In genomic region chr14:35824446-35825165, GRCh38 we compare ENCODE assay signal across 7 cellular contexts. TPM values are rescaled to one million over a fixed set of nuclear protein-coding genes. Genes with fewer than 3 reads are reported as not detected.
A peak's percentile ranks its signal among the peaks of the same experiment; 100 is the strongest.
DNase-seq lines count a peak whose midpoint lies in the region; ATAC-seq and TF ChIP-seq lines count a peak whose summit lies in the region.
"Not testable (repeated sequence)": the region's sequence is repeated elsewhere in the genome, so short reads cannot be mapped to it uniquely, and the experiment has no call there.

No MANE protein-coding gene starts in this region.

- not testable (repeated sequence) for H3K27me3 Mint-ChIP-seq in Caco-2 (ENCODE audit: insufficient read depth, unreplicated experiment); T-cell; activated CD4-positive, alpha-beta memory T cell treated with anti-CD3 and anti-CD28 coated beads for 36 hours; activated T-helper 2 cell treated with anti-CD3 and anti-CD28 coated beads, Interferon-gamma antibody, Interleukin-2, Interleukin-4, amounts not matched to agents 10 μg/mL and 5 μg/mL and 100 μg/mL, durations not matched to agents 14 hours and 24 hours and 36 hours (ENCODE audit: low read depth); central memory CD8-positive, alpha-beta T cell

- not testable (repeated sequence) for H3K36me3 Mint-ChIP-seq in Caco-2 (ENCODE audit: insufficient read depth, unreplicated experiment); T-cell; activated CD4-positive, alpha-beta memory T cell treated with anti-CD3 and anti-CD28 coated beads for 36 hours; activated T-helper 2 cell treated with anti-CD3 and anti-CD28 coated beads, Interferon-gamma antibody, Interleukin-2, Interleukin-4, amounts not matched to agents 10 μg/mL and 5 μg/mL and 100 μg/mL, durations not matched to agents 14 hours and 24 hours and 36 hours (ENCODE audit: low read depth); central memory CD8-positive, alpha-beta T cell (ENCODE audit: insufficient read depth)

- not testable (repeated sequence) for TF ChIP-seq CTCF in Caco-2 (IDR thresholded peaks at IDR 0.05; ENCODE audit: insufficient read depth in 1 of 2, low read depth in 1 of 2, low read length in 1 of 2, severe bottlenecking in 1 of 2, unreplicated experiment in 1 of 2); left ventricle myocardium inferior (IDR thresholded peaks at IDR 0.05; ENCODE audit: borderline replicate concordance)

- H3K9me3 ChIP-seq in Caco-2; left ventricle myocardium inferior (replicated peaks): not testable (repeated sequence)

- not testable (repeated sequence) for H3K4me1 Mint-ChIP-seq in Caco-2 (ENCODE audit: low read depth, unreplicated experiment)
- H3K4me1 Mint-ChIP-seq in T-cell: peaks cover 16 to 28% (median 23%) of the 10 kb centered on the region in 3 donors
- H3K4me1 Mint-ChIP-seq in activated CD4-positive, alpha-beta memory T cell treated with anti-CD3 and anti-CD28 coated beads for 36 hours (ENCODE audit: low read depth): peaks cover 21% of the 10 kb centered on the region
- H3K4me1 Mint-ChIP-seq in activated T-helper 2 cell treated with anti-CD3 and anti-CD28 coated beads, Interferon-gamma antibody, Interleukin-2, Interleukin-4, amounts not matched to agents 10 μg/mL and 5 μg/mL and 100 μg/mL, durations not matched to agents 14 hours and 24 hours and 36 hours (ENCODE audit: low read depth): peaks cover 21% of the 10 kb centered on the region
- H3K4me1 Mint-ChIP-seq in central memory CD8-positive, alpha-beta T cell: peaks cover 11% of the 10 kb centered on the region

- H3K27ac ChIP-seq in left ventricle myocardium inferior (replicated peaks): not testable (repeated sequence)
- H3K27ac ChIP-seq in skin epidermis: peak overlapping the region in 1 of 21 experiments; percentile 38

- not testable (repeated sequence) for ATAC-seq in T-cell (replicated peaks in 1 of 4); central memory CD8-positive, alpha-beta T cell (replicated peaks; ENCODE audit: extremely low read depth, poor library complexity, severe bottlenecking)

- not testable (repeated sequence) for H3K36me3 ChIP-seq in Caco-2 (ENCODE audit: control insufficient read depth, insufficient read depth, low read length); left ventricle myocardium inferior

- not testable (repeated sequence) for H3K27me3 ChIP-seq in Caco-2 (replicated peaks; ENCODE audit: control insufficient read depth, insufficient read depth, low read length); left ventricle myocardium inferior (ENCODE audit: low read depth)

- CTCF ChIA-PET in Caco-2 (lab: Charles Lee); activated CD4-positive, alpha-beta memory T cell treated with anti-CD3 and anti-CD28 coated beads for 36 hours (lab: Charles Lee): not testable (repeated sequence)
- CTCF ChIA-PET in T-cell (lab: Charles Lee): interaction anchor here in 1 of 2 donors (2.5 kb wide), 1 partner anchor 9 kb away, joined by 21 read pairs; no protein-coding TSS in a partner anchor

- H3K4me3 ChIP-seq in Caco-2 (ENCODE audit: low read depth, low read length): not testable (repeated sequence)
- peak overlapping the region; percentile 92 for H3K4me3 ChIP-seq in left ventricle myocardium inferior
- H3K4me3 ChIP-seq in skin epidermis: peak overlapping the region in 5 of 7 experiments; percentile 74 to 86 (median 83)

- intact Hi-C loops in Caco-2 (cut with micrococcal nuclease; ENCODE audit: unreplicated experiment); left ventricle myocardium inferior (cut with micrococcal nuclease): not testable (repeated sequence)
- intact Hi-C loops in activated CD4-positive, alpha-beta memory T cell treated with anti-CD3 and anti-CD28 coated beads for 36 hours (cut with micrococcal nuclease): loop anchor here (5.0 kb wide), 1 partner anchor 537 kb away; no protein-coding TSS in a partner anchor
- intact Hi-C loops in activated T-helper 2 cell treated with anti-CD3 and anti-CD28 coated beads, Interferon-gamma antibody, Interleukin-2, Interleukin-4, amounts not matched to agents 10 μg/mL and 5 μg/mL and 100 μg/mL, durations not matched to agents 14 hours and 24 hours and 36 hours (cut with micrococcal nuclease): loop anchor here (5.0 to 10.0 kb wide), 4 partner anchors 108 to 950 kb away; partner anchors contain the start of genes BAZ1A, FAM177A1 and MBIP

- BruUV-seq in Caco-2 (replicated peaks; lab: Mats Ljungman, UMichigan): not testable (repeated sequence)

- not testable (repeated sequence) for H3K9me3 Mint-ChIP-seq in Caco-2 (ENCODE audit: unreplicated experiment); T-cell; activated CD4-positive, alpha-beta memory T cell treated with anti-CD3 and anti-CD28 coated beads for 36 hours; activated T-helper 2 cell treated with anti-CD3 and anti-CD28 coated beads, Interferon-gamma antibody, Interleukin-2, Interleukin-4, amounts not matched to agents 10 μg/mL and 5 μg/mL and 100 μg/mL, durations not matched to agents 14 hours and 24 hours and 36 hours; central memory CD8-positive, alpha-beta T cell

- H3K27ac Mint-ChIP-seq in Caco-2 (ENCODE audit: unreplicated experiment); T-cell; activated CD4-positive, alpha-beta memory T cell treated with anti-CD3 and anti-CD28 coated beads for 36 hours; activated T-helper 2 cell treated with anti-CD3 and anti-CD28 coated beads, Interferon-gamma antibody, Interleukin-2, Interleukin-4, amounts not matched to agents 10 μg/mL and 5 μg/mL and 100 μg/mL, durations not matched to agents 14 hours and 24 hours and 36 hours; central memory CD8-positive, alpha-beta T cell (ENCODE audit: low read depth): not testable (repeated sequence)

- not testable (repeated sequence) for H3K4me1 ChIP-seq in Caco-2
- H3K4me1 ChIP-seq in left ventricle myocardium inferior: peaks cover 17% of the 10 kb centered on the region

- not testable (repeated sequence) for DNase-seq in Caco-2; T-cell; activated CD4-positive, alpha-beta memory T cell treated with anti-CD3 and anti-CD28 coated beads for 36 hours; activated T-helper 2 cell treated with anti-CD3 and anti-CD28 coated beads, Interferon-gamma antibody, Interleukin-2, Interleukin-4, amounts not matched to agents 10 μg/mL and 5 μg/mL and 100 μg/mL, durations not matched to agents 14 hours and 24 hours and 36 hours (ENCODE audit: low spot score); central memory CD8-positive, alpha-beta T cell (ENCODE audit: low spot score in 2 of 2); left ventricle myocardium inferior

- H3K4me3 Mint-ChIP-seq in Caco-2 (ENCODE audit: unreplicated experiment) (peak overlapping the region; percentile 78), T-cell (peak overlapping the region in 2 of 3 donors; percentile 88 to 93)
- H3K4me3 Mint-ChIP-seq in activated CD4-positive, alpha-beta memory T cell treated with anti-CD3 and anti-CD28 coated beads for 36 hours: peak overlapping the region; percentile 67
- H3K4me3 Mint-ChIP-seq in activated T-helper 2 cell treated with anti-CD3 and anti-CD28 coated beads, Interferon-gamma antibody, Interleukin-2, Interleukin-4, amounts not matched to agents 10 μg/mL and 5 μg/mL and 100 μg/mL, durations not matched to agents 14 hours and 24 hours and 36 hours (ENCODE audit: low read depth): peak overlapping the region; percentile 26
- H3K4me3 Mint-ChIP-seq in central memory CD8-positive, alpha-beta T cell: peak overlapping the region; percentile 88

- POLR2A ChIA-PET in Caco-2 (lab: Charles Lee); activated CD4-positive, alpha-beta memory T cell treated with anti-CD3 and anti-CD28 coated beads for 36 hours (lab: Charles Lee): not testable (repeated sequence)
- POLR2A ChIA-PET in T-cell (lab: Charles Lee): interaction anchor here in 1 of 2 donors (0.7 kb wide), 1 partner anchor 538 kb away, joined by 3 read pairs; no protein-coding TSS in a partner anchor

RNA-seq across cellular contexts. Expression of gene BRMS1L, which starts 1.5 kb away (rescaled TPM):
- total RNA-seq in Caco-2 (2022): 10.4 and 11.4 TPM in 2 replicates
- total RNA-seq in T-cell: 1 to 10 TPM; 3.9 to 7.7 (median 5.4) TPM
- 1 to 10 TPM; 5.6 to 6.1 TPM for total RNA-seq in activated CD4-positive, alpha-beta memory T cell treated with anti-CD3 and anti-CD28 coated beads for 36 hours
- total RNA-seq in activated T-helper 2 cell treated with anti-CD3 and anti-CD28 coated beads, Interferon-gamma antibody, Interleukin-2, Interleukin-4, amounts not matched to agents 10 μg/mL and 5 μg/mL and 100 μg/mL, durations not matched to agents 14 hours and 24 hours and 36 hours: 5.3 and 6.1 TPM in 2 replicates
- 14.2 TPM for total RNA-seq in left ventricle myocardium inferior

RNA-seq across cellular contexts. Expression of gene RALGAPA1, which starts 15.5 kb away (rescaled TPM):
- total RNA-seq in Caco-2 (2022): 28.9 and 29.2 TPM in 2 replicates
- total RNA-seq in T-cell: 10 to 100 TPM; 65.1 to 88.9 (median 82.9) TPM
- total RNA-seq in activated CD4-positive, alpha-beta memory T cell treated with anti-CD3 and anti-CD28 coated beads for 36 hours: 10 to 100 TPM; 23.0 to 26.7 TPM
- total RNA-seq in activated T-helper 2 cell treated with anti-CD3 and anti-CD28 coated beads, Interferon-gamma antibody, Interleukin-2, Interleukin-4, amounts not matched to agents 10 μg/mL and 5 μg/mL and 100 μg/mL, durations not matched to agents 14 hours and 24 hours and 36 hours: 30.9 and 34.7 TPM in 2 replicates
- 31.8 TPM for total RNA-seq in left ventricle myocardium inferior

Comparison
In these comparisons a context has a peak if more than half of its experiments do, and no peak if none do; other contexts are left out.
1. H3K4me3 Mint-ChIP-seq: peak in every context shown above with its lines; median percentile 90 in T-cell; 88 in central memory CD8-positive, alpha-beta T cell; 78 in Caco-2; 67 in activated CD4-positive, alpha-beta memory T cell treated with anti-CD3 and anti-CD28 coated beads for 36 hours; 26 in activated T-helper 2 cell treated with anti-CD3 and anti-CD28 coated beads, Interferon-gamma antibody, Interleukin-2, Interleukin-4, amounts not matched to agents 10 μg/mL and 5 μg/mL and 100 μg/mL, durations not matched to agents 14 hours and 24 hours and 36 hours.